In the genomic region with DNA sequence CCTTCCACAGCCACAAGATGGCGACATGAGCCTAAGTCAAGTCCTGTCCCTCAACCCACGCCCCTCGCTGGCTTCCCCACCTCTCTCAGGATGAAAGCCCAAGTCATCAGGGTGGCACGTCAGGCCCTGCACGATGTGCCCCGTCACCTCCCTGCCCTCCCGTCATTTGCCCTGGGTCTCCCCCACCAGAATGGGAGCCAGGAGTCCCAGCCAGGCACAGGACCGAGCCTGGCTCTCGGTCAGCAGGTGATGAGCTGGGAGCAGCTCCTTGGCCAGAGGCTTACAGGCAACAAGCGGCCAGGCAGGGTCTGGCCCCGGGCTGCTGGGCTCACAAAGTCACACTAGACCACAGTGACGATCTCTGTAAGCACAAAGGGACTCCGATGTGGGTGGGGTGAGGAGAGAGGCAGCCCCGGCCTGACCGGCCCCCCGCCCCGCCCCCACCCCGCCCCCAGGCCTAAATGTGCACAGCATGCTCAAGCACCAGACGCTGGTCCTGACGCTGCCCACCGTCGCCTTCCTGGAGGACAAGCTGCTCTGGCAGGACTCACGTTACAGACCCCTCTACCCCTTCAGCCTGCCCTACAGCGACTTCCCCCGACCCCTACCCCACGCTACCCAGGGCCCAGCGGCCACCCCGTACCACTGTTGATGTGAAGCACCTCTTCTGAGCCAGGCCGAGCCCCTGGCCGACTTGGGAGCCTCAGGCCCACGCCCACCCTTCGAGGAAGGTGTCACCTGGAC, we compare ENCODE assay signal across 8 cellular contexts. TPM values are rescaled to one million over a fixed set of nuclear protein-coding genes. Genes with fewer than 3 reads are reported as not detected.
DNase-seq lines count a peak whose midpoint lies in the region; ATAC-seq and TF ChIP-seq lines count a peak whose summit lies in the region.

No MANE protein-coding gene starts in this region.

- no peaks in the 10 kb centered on the region for H3K4me1 ChIP-seq in OCI-LY1 (ENCODE audit: insufficient read depth, low read length, severe bottlenecking)

- TF ChIP-seq POLR2A in erythroblast (IDR thresholded peaks at IDR 0.05; ENCODE audit: low read length) = no peak

- POLR2A ChIA-PET in CD4-positive, alpha-beta T cell (lab: Charles Lee) = interaction anchor here (1.0 to 2.7 kb wide), 5 partner anchors 12 to 132 kb away, joined by 3 to 18 read pairs (median 8); a partner anchor contains a TSS

- peak; percentile 56 for TF ChIP-seq CTCF in CD4-positive, alpha-beta T cell (IDR thresholded peaks at IDR 0.05)
- TF ChIP-seq CTCF in OCI-LY1 (IDR thresholded peaks at IDR 0.05; ENCODE audit: low read length) = peak; percentile 77; the same call in 1 of the 2 replicates

- H3K9ac ChIP-seq in OCI-LY1 (ENCODE audit: low read length) = no peak overlapping the region

- no peak overlapping the region for H3K4me3 ChIP-seq in OCI-LY1 (ENCODE audit: low read depth, low read length, poor library complexity, severe bottlenecking)

- H3K36me3 ChIP-seq in OCI-LY1 (ENCODE audit: insufficient read depth, low read length) = peaks cover 52% of the 10 kb centered on the region

- no peak overlapping the region for H2AFZ ChIP-seq in OCI-LY1 (ENCODE audit: low read length)

- no peaks in the 10 kb centered on the region for H4K20me1 ChIP-seq in OCI-LY1 (ENCODE audit: insufficient read depth, low read length)

- peak; percentile 92 for ATAC-seq in CD4-positive, alpha-beta T cell (ENCODE audit: poor library complexity)
- ATAC-seq in naive B cell (ENCODE audit: low read depth in 2 of 2) (peak; percentile 88 to 97), GM21723 (IDR thresholded peaks at IDR 0.05; ENCODE audit: unreplicated experiment) (no peak)

- no peaks in the 10 kb centered on the region for H3K79me2 ChIP-seq in OCI-LY1 (ENCODE audit: insufficient read depth, low read length)

- H3K9me3 ChIP-seq in CD4-positive, alpha-beta T cell (ENCODE audit: control insufficient read depth, low read length) = no peaks in the 10 kb centered on the region
- no peaks in the 10 kb centered on the region for H3K9me3 ChIP-seq in OCI-LY1 (ENCODE audit: low read length)

- H3K4me3 Mint-ChIP-seq in CD4-positive, alpha-beta T cell = no peak overlapping the region
- peak overlapping the region in 1 of 8 donors; percentile 64 for H3K4me3 Mint-ChIP-seq in naive B cell

- peaks cover 16% of the 10 kb centered on the region for H3K4me1 Mint-ChIP-seq in CD4-positive, alpha-beta T cell (ENCODE audit: low read depth)
- H3K4me1 Mint-ChIP-seq in naive B cell = peaks cover 2 to 25% (median 11%) of the 10 kb centered on the region in 3 donors

- DNase-seq in CD4-positive, alpha-beta T cell = peak; percentile 74 to 92 (median 78)
- peak in 72 of 76 experiments; percentile 46 to 92 (median 81) for DNase-seq in HUDEP-2 (lab: John Stamatoyannopoulos, UW; ENCODE audit: unreplicated experiment in 76 of 76)
- DNase-seq in activated CD8-positive, alpha-beta memory T cell treated with anti-CD3 and anti-CD28 coated beads, Interleukin-2, amount 50 U/mL, for 24 hours (ENCODE audit: extremely low read depth) = peak; percentile 90
- DNase-seq in erythroblast (lab: John Stamatoyannopoulos, UW) = peak; percentile 90 to 94
- peak; percentile 78 for DNase-seq in naive B cell
- peak; percentile 81 to 91 for DNase-seq in stimulated activated CD8-positive, alpha-beta memory T cell treated with anti-CD3 and anti-CD28 coated beads, Interleukin-7, amount 100 ng/mL, for 4 hours (ENCODE audit: low read depth in 2 of 2)

- H3K4me2 ChIP-seq in OCI-LY1 (ENCODE audit: low read length) = no peak overlapping the region

- no peaks in the 10 kb centered on the region for H3K9me3 Mint-ChIP-seq in CD4-positive, alpha-beta T cell
- H3K9me3 Mint-ChIP-seq in naive B cell = no peaks in the 10 kb centered on the region

- peak overlapping the region; percentile 47 for H3K27ac Mint-ChIP-seq in CD4-positive, alpha-beta T cell
- peak overlapping the region in 1 of 6 donors; percentile 69 for H3K27ac Mint-ChIP-seq in naive B cell

- no peaks in the 10 kb centered on the region for H3F3A ChIP-seq in OCI-LY1 (ENCODE audit: insufficient read depth, low read length)

- intact Hi-C loops in CD4-positive, alpha-beta T cell (cut with DNase I, micrococcal nuclease) = loop anchor here (2.0 to 10.0 kb wide), 2 partner anchors 129 to 425 kb away; a partner anchor contains a TSS

- H3K27ac ChIP-seq in CD4-positive, alpha-beta T cell (ENCODE audit: low read depth, low read length) = no peak overlapping the region
- no peak overlapping the region for H3K27ac ChIP-seq in OCI-LY1 (ENCODE audit: low read depth, low read length, poor library complexity, severe bottlenecking)

- no peaks in the 10 kb centered on the region for H3K9me2 ChIP-seq in OCI-LY1 (ENCODE audit: low read depth, low read length)

- H3K27me3 Mint-ChIP-seq in CD4-positive, alpha-beta T cell = no peaks in the 10 kb centered on the region
- no peaks in the 10 kb centered on the region for H3K27me3 Mint-ChIP-seq in naive B cell

- CTCF ChIA-PET in CD4-positive, alpha-beta T cell (lab: Charles Lee) = interaction anchor here (0.6 to 4.4 kb wide), 24 partner anchors 9 to 443 kb away, joined by 3 to 56 read pairs (median 4); a partner anchor contains a TSS

- H3K36me3 Mint-ChIP-seq in CD4-positive, alpha-beta T cell (ENCODE audit: low read depth) = peaks cover 49% of the 10 kb centered on the region
- peaks cover 12 to 22% of the 10 kb centered on the region in 2 donors for H3K36me3 Mint-ChIP-seq in naive B cell

- no peaks in the 10 kb centered on the region for H3K27me3 ChIP-seq in CD4-positive, alpha-beta T cell (ENCODE audit: control insufficient read depth, insufficient read depth, low read length)
- no peaks in the 10 kb centered on the region for H3K27me3 ChIP-seq in OCI-LY1 (ENCODE audit: insufficient read depth, low read length)

RNA-seq across cellular contexts. Expression of a gene that starts 7.3 kb away (rescaled TPM):
- total RNA-seq in CD4-positive, alpha-beta T cell = 10 to 100 TPM; 44.6 to 47.3 TPM
- 10 to 100 TPM; 23.7 to 34.3 (median 27.4) TPM for polyA plus RNA-seq in naive B cell (ENCODE audit: low read depth in 6 of 6)

RNA-seq across cellular contexts. Expression of a gene that starts 11.6 kb away (rescaled TPM):
- total RNA-seq in CD4-positive, alpha-beta T cell = 1 to 10 TPM; 7.0 to 7.4 TPM
- polyA plus RNA-seq in naive B cell (ENCODE audit: low read depth in 6 of 6) = 1 to 10 TPM in 5 of 6 donors, not detected in 1; 2.5 to 4.9 (median 3.8) TPM

RNA-seq across cellular contexts. Expression of a gene that starts 27.4 kb away (rescaled TPM):
- total RNA-seq in CD4-positive, alpha-beta T cell = under 1 TPM; 0.52 to 0.70 TPM
- not detected for polyA plus RNA-seq in naive B cell (ENCODE audit: low read depth in 6 of 6)

RNA-seq across cellular contexts. Expression of a gene that starts 28.2 kb away (rescaled TPM):
- total RNA-seq in CD4-positive, alpha-beta T cell = 10 to 100 TPM; 14.6 to 17.2 TPM
- under 1 TPM in 4 of 6 donors, not detected in 2; 0.06 to 0.21 (median 0.16) TPM for polyA plus RNA-seq in naive B cell (ENCODE audit: low read depth in 6 of 6)

RNA-seq across cellular contexts. Expression of a gene that starts 30.4 kb away (rescaled TPM):
- total RNA-seq in CD4-positive, alpha-beta T cell = not detected
- polyA plus RNA-seq in naive B cell (ENCODE audit: low read depth in 6 of 6) = not detected
